In genomic region chr6:160733045-160733646, GRCh38 we compare ENCODE assay signal across 1 cellular context.
TF ChIP-seq lines count a peak whose summit lies in the region.

No MANE protein-coding gene starts in this region.

TF ChIP-seq in HCT116, 20 proteins besides CTCF, POLR2A, EP300 and RAD21 (continued from another document):
- TF ChIP-seq EZH2phosphoT487 (IDR thresholded peaks at IDR 0.05; ENCODE audit: borderline replicate concordance) = no peak
- no peak for TF ChIP-seq TCF7L2 (IDR thresholded peaks at IDR 0.05; ENCODE audit: borderline replicate concordance, extremely low read depth, insufficient read depth, insufficient read length)
- TF ChIP-seq SIN3A (IDR thresholded peaks at IDR 0.05; ENCODE audit: low read depth) = no peak
